ENCODE assay signal across 1 cellular context in the genomic region with DNA sequence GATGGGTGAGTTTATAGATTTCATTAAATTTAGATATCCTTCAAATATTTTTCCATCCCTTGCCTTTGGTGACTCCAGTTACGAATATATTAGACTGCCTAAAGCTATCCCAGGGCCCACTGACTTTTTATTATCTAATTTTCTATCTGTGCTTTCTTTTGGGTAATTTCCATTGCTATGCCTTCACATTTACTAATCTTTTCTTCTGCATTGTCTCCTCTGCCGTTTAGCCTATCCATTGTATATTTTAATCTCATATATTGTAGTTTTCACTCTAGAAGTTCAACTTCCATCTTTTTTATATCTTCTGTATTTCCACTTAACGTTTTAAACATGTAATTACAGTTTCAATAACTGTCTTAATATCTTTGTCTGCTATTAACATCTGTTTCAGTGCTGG.
TF ChIP-seq lines count a peak whose summit lies in the region.

No MANE protein-coding gene starts in this region.

TF ChIP-seq in SK-N-SH treated with all-trans-retinoic acid at 6 μM for 48 hours, 23 proteins besides CTCF, POLR2A, EP300 and RAD21 (continued from another document):
- TF ChIP-seq ZNF565 (CRISPR knock-in tag; conservative IDR thresholded peaks at IDR 0.05; ENCODE audit: low read depth) (no peak), RARB (CRISPR knock-in tag; IDR thresholded peaks at IDR 0.05) (no peak)
